17 cellular contexts compared by ENCODE assay signal in genomic region chr7:7421850-7422249, GRCh38.
DNase-seq lines count a peak whose midpoint lies in the region; ATAC-seq, FAIRE-seq and TF ChIP-seq lines count a peak whose summit lies in the region.
"Had no signal": no experiment of that assay in that cellular context is flagged by ENCODE, and none has a peak within 500 bp of the region (broad histone marks: within the 10 kb centered on the region; RNA-seq: fewer than 3 reads in every experiment).

No MANE protein-coding gene starts in this region.

- no peak overlapping the region for H3K9ac ChIP-seq in keratinocyte (ENCODE audit: control insufficient read depth, extremely low read depth, insufficient read depth, low read length)

- H3K27me3 Mint-ChIP-seq in activated CD8-positive, alpha-beta memory T cell treated with anti-CD3 and anti-CD28 coated beads, Interleukin-2, amount 10 ng/mL, durations not matched to agents 7 days and 5 days, result no peaks in the 10 kb centered on the region
- H3K27me3 Mint-ChIP-seq: CD4-positive, alpha-beta T cell had no signal

- TF ChIP-seq CTCF in D721Med (IDR thresholded peaks at IDR 0.05; ENCODE audit: insufficient read depth, missing control alignments) (no peak), keratinocyte (optimal IDR thresholded peaks at IDR 0.05 in 1 of 3, IDR thresholded peaks at IDR 0.05 in 1 of 3, conservative IDR thresholded peaks at IDR 0.05 in 1 of 3; ENCODE audit: extremely low read depth in 1 of 3, insufficient read depth in 2 of 3, low read length in 3 of 3) (no peak), tibial nerve (IDR thresholded peaks at IDR 0.05) (no peak)

- no peak overlapping the region for H3K27ac Mint-ChIP-seq in activated CD8-positive, alpha-beta memory T cell treated with anti-CD3 and anti-CD28 coated beads, Interleukin-2, amount 10 ng/mL, durations not matched to agents 7 days and 5 days
- H3K27ac Mint-ChIP-seq: CD4-positive, alpha-beta T cell had no signal

- DNase-seq in D721Med (ENCODE audit: insufficient read length, low spot score) (no peak), NCI-H524 (lab: John Stamatoyannopoulos, UW) (peak; percentile 1 to 65), keratinocyte (ENCODE audit: low read depth, low spot score) (no peak), urothelium cell line (ENCODE audit: low spot score) (no peak), HK-2 (ENCODE audit: unreplicated experiment) (no peak), tibial nerve (ENCODE audit: low spot score in 2 of 2) (no peak)
- DNase-seq in activated CD8-positive, alpha-beta memory T cell treated with anti-CD3 and anti-CD28 coated beads, Interleukin-2, amount 10 ng/mL, durations not matched to agents 7 days and 5 days, result no peak
- DNase-seq: AML-193; Caco-2; CD4-positive, alpha-beta T cell; DMS153; DMS79; GDM1 had no signal

- H3K36me3 ChIP-seq in keratinocyte (ENCODE audit: control insufficient read depth in 2 of 2, extremely low read depth in 1 of 2, insufficient read depth in 2 of 2, low read length in 2 of 2) (no peaks in the 10 kb centered on the region), tibial nerve (no peaks in the 10 kb centered on the region)
- H3K36me3 ChIP-seq: HAP-1 had no signal

- TF ChIP-seq EP300 in tibial nerve (IDR thresholded peaks at IDR 0.05), result no peak

- H3K9me3 ChIP-seq in keratinocyte (ENCODE audit: control insufficient read depth, low read depth, low read length), result no peaks in the 10 kb centered on the region
- no peaks in the 10 kb centered on the region for H3K9me3 ChIP-seq in tibial nerve
- H3K9me3 ChIP-seq: A549, Caco-2, HAP-1 had no signal

- CTCF ChIA-PET in activated CD8-positive, alpha-beta memory T cell treated with anti-CD3 and anti-CD28 coated beads, Interleukin-2, amount 10 ng/mL, durations not matched to agents 7 days and 5 days (lab: Charles Lee), result no interaction called here

- H2AFZ ChIP-seq in keratinocyte (ENCODE audit: control insufficient read depth, low read length), result no peak overlapping the region

- no peak overlapping the region for H3K4me2 ChIP-seq in keratinocyte (ENCODE audit: control insufficient read depth, extremely low read depth, insufficient read depth, low read depth, low read length)
- H3K4me2 ChIP-seq: A549 had no signal

- FAIRE-seq in D721Med (lab: Jason Lieb, UNC), result peak; percentile 84
- peak; percentile 58 for FAIRE-seq in keratinocyte (lab: Jason Lieb, UNC)
- FAIRE-seq in urothelium cell line (lab: Jason Lieb, UNC), result peak; percentile 82
- FAIRE-seq: A549 had no signal

- no peaks in the 10 kb centered on the region for H3K9me3 Mint-ChIP-seq in activated CD8-positive, alpha-beta memory T cell treated with anti-CD3 and anti-CD28 coated beads, Interleukin-2, amount 10 ng/mL, durations not matched to agents 7 days and 5 days (ENCODE audit: low read depth)
- H3K9me3 Mint-ChIP-seq: CD4-positive, alpha-beta T cell had no signal

- 49 to 53% methylated on average over 2 of the region's 2 CpGs for WGBS in tibial nerve, 2 donors

- H3K9me1 ChIP-seq in keratinocyte (ENCODE audit: control insufficient read depth, extremely low read depth, insufficient read depth, low read length), result no peaks in the 10 kb centered on the region

- dilution Hi-C loops in keratinocyte (cut with MboI; ENCODE audit: extremely low pct_ligation_motif_present, low sequenced_read_pairs), result no loop called here

- H4K20me1 ChIP-seq in keratinocyte (ENCODE audit: control insufficient read depth, extremely low read depth, insufficient read depth, low read length), result no peaks in the 10 kb centered on the region

- H3K4me3 Mint-ChIP-seq in activated CD8-positive, alpha-beta memory T cell treated with anti-CD3 and anti-CD28 coated beads, Interleukin-2, amount 10 ng/mL, durations not matched to agents 7 days and 5 days, result no peak overlapping the region
- H3K4me3 Mint-ChIP-seq: CD4-positive, alpha-beta T cell had no signal

- no peaks in the 10 kb centered on the region for H3K4me1 ChIP-seq in keratinocyte (ENCODE audit: control insufficient read depth, extremely low read depth, insufficient read depth, low read length)
- peaks cover 0 to 31% (median under 1%) of the 10 kb centered on the region in 4 donors for H3K4me1 ChIP-seq in tibial nerve
- H3K4me1 ChIP-seq: A549, Caco-2 had no signal

- no peak for ATAC-seq in activated CD8-positive, alpha-beta memory T cell treated with anti-CD3 and anti-CD28 coated beads, Interleukin-2, amount 10 ng/mL, durations not matched to agents 7 days and 5 days
- ATAC-seq: A549 had no signal

- peaks cover 6% of the 10 kb centered on the region for H3K4me1 Mint-ChIP-seq in activated CD8-positive, alpha-beta memory T cell treated with anti-CD3 and anti-CD28 coated beads, Interleukin-2, amount 10 ng/mL, durations not matched to agents 7 days and 5 days

- H3K79me2 ChIP-seq in keratinocyte (ENCODE audit: control insufficient read depth, insufficient read depth, low read length), result no peaks in the 10 kb centered on the region

- TF ChIP-seq POLR2A in tibial nerve (IDR thresholded peaks at IDR 0.05), result no peak

- H3K27ac ChIP-seq in keratinocyte (ENCODE audit: control insufficient read depth, insufficient read depth, low read length) (no peak overlapping the region), tibial nerve (no peak overlapping the region)
- H3K27ac ChIP-seq: 22Rv1, A549, C4-2B had no signal

- H3K27me3 ChIP-seq in keratinocyte (ENCODE audit: control insufficient read depth, extremely low read depth, insufficient read depth, low read length) (no peaks in the 10 kb centered on the region), tibial nerve (no peaks in the 10 kb centered on the region)

- no peaks in the 10 kb centered on the region for H3K36me3 Mint-ChIP-seq in activated CD8-positive, alpha-beta memory T cell treated with anti-CD3 and anti-CD28 coated beads, Interleukin-2, amount 10 ng/mL, durations not matched to agents 7 days and 5 days

- no peak overlapping the region for H3K4me3 ChIP-seq in keratinocyte (ENCODE audit: control insufficient read depth in 2 of 3, extremely low read depth in 1 of 3, insufficient read depth in 2 of 3, low read depth in 1 of 3, low read length in 3 of 3)
- no peak overlapping the region for H3K4me3 ChIP-seq in tibial nerve
- H3K4me3 ChIP-seq: A549, HAP-1 had no signal

Comparison
In these comparisons a context has a peak if more than half of its experiments do, and no peak if none do; other contexts are left out.
1. DNase-seq: peak in NCI-H524 (2 of 2); none in D721Med (single experiment), keratinocyte (single experiment), urothelium cell line (single experiment), HK-2 (single experiment), activated CD8-positive, alpha-beta memory T cell treated with anti-CD3 and anti-CD28 coated beads, Interleukin-2, amount 10 ng/mL, durations not matched to agents 7 days and 5 days (single experiment) and tibial nerve (0 of 2).